2 cellular contexts compared by ENCODE assay signal in genomic region chr1:172125812-172126430, GRCh38.
TF ChIP-seq lines count a peak whose summit lies in the region.

No MANE protein-coding gene starts in this region.

TF ChIP-seq in SK-N-SH, 30 proteins besides CTCF, POLR2A, EP300 and RAD21 (continued from another document):
- TF ChIP-seq PBX3 (IDR thresholded peaks at IDR 0.05) = no peak
- TF ChIP-seq USF2 (IDR thresholded peaks at IDR 0.05; ENCODE audit: borderline replicate concordance, low read depth, low read length) = no peak
- no peak for TF ChIP-seq MXI1 (IDR thresholded peaks at IDR 0.05; ENCODE audit: low read depth, low read length)
- TF ChIP-seq POLR2AphosphoS5 (IDR thresholded peaks at IDR 0.05; ENCODE audit: low read depth, low read length) = no peak
- TF ChIP-seq SMC3 (IDR thresholded peaks at IDR 0.05; ENCODE audit: low read depth, low read length) = no peak
- no peak for TF ChIP-seq RCOR1 (IDR thresholded peaks at IDR 0.05; ENCODE audit: low read length)

TF ChIP-seq in K562, 482 proteins besides CTCF, POLR2A, EP300 and RAD21:
- no peak for TF ChIP-seq MGA (IDR thresholded peaks at IDR 0.05)
- TF ChIP-seq ZHX1 (conservative IDR thresholded peaks at IDR 0.05; ENCODE audit: low read length) = no peak
- TF ChIP-seq ATF1 (CRISPR knock-in tag; IDR thresholded peaks at IDR 0.05) = no peak
- TF ChIP-seq ATF1 (tag; IDR thresholded peaks at IDR 0.05) = no peak
- no peak for TF ChIP-seq PRPF4 (IDR thresholded peaks at IDR 0.05; ENCODE audit: insufficient read depth, low read depth, low read length, poor library complexity, severe bottlenecking)
- no peak for TF ChIP-seq HNRNPH1 (optimal IDR thresholded peaks at IDR 0.05; ENCODE audit: low read depth, low read length)
- no peak for TF ChIP-seq ATF7 (IDR thresholded peaks at IDR 0.05)
- TF ChIP-seq THAP7 (CRISPR knock-in tag; IDR thresholded peaks at IDR 0.05) = no peak
- no peak for TF ChIP-seq TAF9B (IDR thresholded peaks at IDR 0.05; ENCODE audit: partially characterized antibody)
- no peak for TF ChIP-seq MTA2 (IDR thresholded peaks at IDR 0.05; ENCODE audit: low read depth)
- TF ChIP-seq HIVEP1 (CRISPR knock-in tag; IDR thresholded peaks at IDR 0.05) = no peak
- no peak for TF ChIP-seq KDM5B (IDR thresholded peaks at IDR 0.05; ENCODE audit: insufficient replicate concordance, low read depth, low read length)
- TF ChIP-seq MLX (CRISPR knock-in tag; conservative IDR thresholded peaks at IDR 0.05) = no peak
- TF ChIP-seq NUFIP1 (IDR thresholded peaks at IDR 0.05; ENCODE audit: partially characterized antibody) = no peak
- TF ChIP-seq RBM22 (IDR thresholded peaks at IDR 0.05; ENCODE audit: low read depth, low read length, poor library complexity, severe bottlenecking) = no peak
- no peak for TF ChIP-seq MBD2 (IDR thresholded peaks at IDR 0.05; ENCODE audit: borderline replicate concordance, low read depth)
